ENCODE assay signal across 17 cellular contexts in the genomic region with DNA sequence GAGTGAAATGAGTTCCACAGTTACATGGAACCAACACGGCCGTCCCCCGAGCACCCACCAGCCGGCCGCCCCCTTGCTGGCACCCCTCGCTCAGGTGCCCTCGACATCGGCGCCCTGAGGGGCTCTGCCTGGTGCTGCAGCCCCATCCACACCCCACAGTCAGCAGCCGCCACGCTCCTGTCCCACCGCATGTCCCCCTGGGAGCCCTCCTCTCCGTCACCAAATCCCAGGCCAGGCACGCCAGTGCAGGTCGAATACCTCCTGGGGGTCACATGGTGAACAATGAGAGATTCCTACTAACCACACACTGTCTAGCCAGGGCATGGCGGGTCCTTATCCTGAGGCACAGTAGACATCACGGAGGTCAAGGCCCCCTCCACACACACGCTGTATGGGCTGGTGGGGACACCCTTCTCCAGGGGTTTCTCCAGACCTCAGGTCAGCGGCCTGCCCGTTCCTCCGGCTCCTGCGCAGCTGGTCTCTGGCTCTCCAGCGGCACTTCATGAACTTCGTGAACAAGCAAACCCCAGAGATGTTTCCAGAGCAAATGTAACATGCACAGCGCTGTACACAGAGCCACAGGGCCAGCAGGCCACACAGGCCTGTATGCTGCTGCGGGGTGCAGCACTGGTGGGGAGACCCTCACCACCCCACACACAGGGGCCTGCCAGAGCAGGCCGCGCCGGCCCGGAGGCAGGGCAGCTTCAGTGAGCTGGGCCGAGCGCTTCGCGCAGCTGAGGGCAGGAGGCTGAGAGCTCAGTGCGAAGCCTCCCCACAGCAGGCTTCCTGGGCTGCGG. TPM values are rescaled to one million over a fixed set of nuclear protein-coding genes. Genes with fewer than 3 reads are reported as not detected.
A peak's percentile ranks its signal among the peaks of the same experiment; 100 is the strongest.
DNase-seq lines count a peak whose midpoint lies in the region; ATAC-seq and TF ChIP-seq lines count a peak whose summit lies in the region.
"Had no signal": no experiment of that assay in that cellular context is flagged by ENCODE, and none has a peak within 500 bp of the region (broad histone marks: within the 10 kb centered on the region; RNA-seq: fewer than 3 reads in every experiment).

No MANE protein-coding gene starts in this region.

- H3K36me3 Mint-ChIP-seq in T-cell (peaks cover 30% of the 10 kb centered on the region), glutamatergic neuron (ENCODE audit: unreplicated experiment) (peaks cover 14% of the 10 kb centered on the region)
- H3K36me3 Mint-ChIP-seq in stimulated activated naive B cell treated with anti-CD40 and anti-IgM and Interleukin-4, amounts not matched to agents 10 μg/mL and 1 μg/mL and 100 μg/mL, for 72 hours = peaks cover 20 to 49% of the 10 kb centered on the region in 2 donors

- peak in 2 of 4 experiments; percentile 12 to 32 for ATAC-seq in T-cell (replicated peaks in 1 of 4)
- peak; percentile 18 for ATAC-seq in left ventricle myocardium superior
- ATAC-seq in stimulated activated naive B cell treated with anti-CD40 and anti-IgM and Interleukin-4, amounts not matched to agents 10 μg/mL and 1 μg/mL and 100 μg/mL, for 72 hours (replicated peaks) = peak in 1 of 2 donors; percentile 4
- no peak for ATAC-seq in HG03039 (IDR thresholded peaks at IDR 0.05; ENCODE audit: unreplicated experiment)
- no peak for ATAC-seq in GM19351 (IDR thresholded peaks at IDR 0.05; ENCODE audit: unreplicated experiment)
- ATAC-seq: Panc1 had no signal

- DNase-seq in activated CD8-positive, alpha-beta memory T cell treated with anti-CD3 and anti-CD28 coated beads for 24 hours = peak; percentile 53
- DNase-seq in activated CD8-positive, alpha-beta memory T cell treated with anti-CD3 and anti-CD28 coated beads, Interleukin-2, amount 50 U/mL, for 4 hours = no peak
- DNase-seq in T-cell = peak in 2 of 34 experiments; percentile 12 to 17
- DNase-seq in left ventricle myocardium superior = no peak
- DNase-seq in stimulated activated naive B cell treated with anti-CD40 and anti-IgM and Interleukin-4, amounts not matched to agents 10 μg/mL and 1 μg/mL and 100 μg/mL, for 72 hours = no peak
- DNase-seq in glutamatergic neuron = no peak
- DNase-seq: Calu3, GOT3, hypothalamus, Karpas-422, NCI-H1436, NCI-H524 treated with DMSO at 0.1 percent for 48 hours, T-helper 9 cell had no signal

- H3K4me1 Mint-ChIP-seq in T-cell (peaks cover 15 to 22% (median 20%) of the 10 kb centered on the region in 3 donors), glutamatergic neuron (ENCODE audit: low read depth, unreplicated experiment) (peaks cover 3% of the 10 kb centered on the region)
- peaks cover 6% of the 10 kb centered on the region in 2 donors for H3K4me1 Mint-ChIP-seq in stimulated activated naive B cell treated with anti-CD40 and anti-IgM and Interleukin-4, amounts not matched to agents 10 μg/mL and 1 μg/mL and 100 μg/mL, for 72 hours

- POLR2A ChIA-PET in T-cell (lab: Charles Lee) = no interaction called here

- CTCF ChIA-PET in T-cell (lab: Charles Lee) = no interaction called here

- TF ChIP-seq CTCF in glutamatergic neuron (IDR thresholded peaks at IDR 0.05; ENCODE audit: partially characterized antibody, unreplicated experiment) = no peak

- H3K27ac Mint-ChIP-seq in T-cell = peak overlapping the region; percentile 84 to 87
- peak overlapping the region; percentile 67 for H3K27ac Mint-ChIP-seq in stimulated activated naive B cell treated with anti-CD40 and anti-IgM and Interleukin-4, amounts not matched to agents 10 μg/mL and 1 μg/mL and 100 μg/mL, for 72 hours
- H3K27ac Mint-ChIP-seq in glutamatergic neuron (ENCODE audit: unreplicated experiment) = no peak overlapping the region
- H3K27ac Mint-ChIP-seq: stimulated activated naive CD8-positive, alpha-beta T cell treated with anti-CD3 and anti-CD28 coated beads, Interleukin-15, Interleukin-2, amounts not matched to agents 100 ng/mL and 50 ng/mL, for 24 hours had no signal

- intact Hi-C loops in left ventricle myocardium superior (cut with micrococcal nuclease) = no loop called here

- H3K27me3 Mint-ChIP-seq in T-cell = no peaks in the 10 kb centered on the region
- no peaks in the 10 kb centered on the region for H3K27me3 Mint-ChIP-seq in stimulated activated naive B cell treated with anti-CD40 and anti-IgM and Interleukin-4, amounts not matched to agents 10 μg/mL and 1 μg/mL and 100 μg/mL, for 72 hours
- peaks cover 4% of the 10 kb centered on the region for H3K27me3 Mint-ChIP-seq in glutamatergic neuron (ENCODE audit: unreplicated experiment)
- H3K27me3 Mint-ChIP-seq: stimulated activated naive CD8-positive, alpha-beta T cell treated with anti-CD3 and anti-CD28 coated beads, Interleukin-15, Interleukin-2, amounts not matched to agents 100 ng/mL and 50 ng/mL, for 24 hours had no signal

- H3K9me3 Mint-ChIP-seq in T-cell (no peaks in the 10 kb centered on the region), glutamatergic neuron (ENCODE audit: unreplicated experiment) (peaks cover 9% of the 10 kb centered on the region)
- H3K9me3 Mint-ChIP-seq in stimulated activated naive B cell treated with anti-CD40 and anti-IgM and Interleukin-4, amounts not matched to agents 10 μg/mL and 1 μg/mL and 100 μg/mL, for 72 hours = peaks cover under 1 to 3% of the 10 kb centered on the region in 2 donors
- H3K9me3 Mint-ChIP-seq: stimulated activated naive CD8-positive, alpha-beta T cell treated with anti-CD3 and anti-CD28 coated beads, Interleukin-15, Interleukin-2, amounts not matched to agents 100 ng/mL and 50 ng/mL, for 24 hours had no signal

- H3K4me3 Mint-ChIP-seq in T-cell (peak overlapping the region in 2 of 3 donors; percentile 17 to 52), glutamatergic neuron (ENCODE audit: unreplicated experiment) (no peak overlapping the region)
- H3K4me3 Mint-ChIP-seq in stimulated activated naive B cell treated with anti-CD40 and anti-IgM and Interleukin-4, amounts not matched to agents 10 μg/mL and 1 μg/mL and 100 μg/mL, for 72 hours = no peak overlapping the region
- H3K4me3 Mint-ChIP-seq: stimulated activated naive CD8-positive, alpha-beta T cell treated with anti-CD3 and anti-CD28 coated beads, Interleukin-15, Interleukin-2, amounts not matched to agents 100 ng/mL and 50 ng/mL, for 24 hours had no signal

RNA-seq across cellular contexts. Expression of a gene that starts 21.8 kb away (rescaled TPM):
- 10 to 100 TPM; 43.0 to 51.3 (median 44.6) TPM for total RNA-seq in T-cell
- total RNA-seq in left ventricle myocardium superior = 15.7 TPM
- 31.9 TPM for total RNA-seq in glutamatergic neuron (ENCODE audit: unreplicated experiment)

Comparison
In these comparisons a context has a peak if more than half of its experiments do, and no peak if none do; other contexts are left out.
1. H3K4me3 Mint-ChIP-seq: peak in T-cell (2 of 3); none in stimulated activated naive B cell treated with anti-CD40 and anti-IgM and Interleukin-4, amounts not matched to agents 10 μg/mL and 1 μg/mL and 100 μg/mL, for 72 hours (0 of 2) and glutamatergic neuron (single experiment).